Comparison of ENCODE assay signal across 1 cellular context in the genomic region with DNA sequence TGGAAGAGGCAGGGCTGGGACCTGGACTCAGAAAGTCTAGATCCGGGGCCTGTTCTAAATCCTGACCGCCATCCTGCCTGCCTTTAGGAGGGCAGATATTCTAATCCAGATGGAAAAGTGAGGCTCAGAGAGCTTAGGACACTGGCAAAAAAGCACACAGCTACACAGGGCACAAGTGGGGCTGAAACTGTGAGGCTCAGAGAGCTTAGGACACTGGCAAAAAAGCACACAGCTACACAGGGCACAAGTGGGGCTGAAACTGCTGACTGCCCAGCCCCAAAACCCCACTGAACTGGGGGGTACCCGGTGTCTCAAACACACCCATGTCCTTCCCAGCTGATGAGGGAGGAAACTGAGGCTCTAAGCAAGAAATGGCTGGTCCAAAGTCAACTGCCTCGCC.
TF ChIP-seq lines count a peak whose summit lies in the region.

No MANE protein-coding gene starts in this region.

TF ChIP-seq in endothelial cell of umbilical vein, 7 proteins besides CTCF, POLR2A, EP300 and RAD21:
- TF ChIP-seq MYC (IDR thresholded peaks at IDR 0.05; ENCODE audit: low read depth, low read length) (no peak), FOS (IDR thresholded peaks at IDR 0.05; ENCODE audit: borderline replicate concordance, insufficient read depth, low read length) (no peak), GATA2 (IDR thresholded peaks at IDR 0.05; ENCODE audit: insufficient read depth, insufficient read length, low read depth, low read length) (no peak), POLR2AphosphoS5 (IDR thresholded peaks at IDR 0.05; ENCODE audit: insufficient read depth, low read depth, low read length) (no peak), JUN (IDR thresholded peaks at IDR 0.05; ENCODE audit: borderline replicate concordance, insufficient read depth, insufficient read length, low read depth) (no peak), EZH2 (IDR thresholded peaks at IDR 0.05; ENCODE audit: borderline replicate concordance, low read depth, low read length, severe bottlenecking) (no peak)
- TF ChIP-seq, protein P1, sequence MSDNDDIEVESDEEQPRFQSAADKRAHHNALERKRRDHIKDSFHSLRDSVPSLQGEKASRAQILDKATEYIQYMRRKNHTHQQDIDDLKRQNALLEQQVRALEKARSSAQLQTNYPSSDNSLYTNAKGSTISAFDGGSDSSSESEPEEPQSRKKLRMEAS (IDR thresholded peaks at IDR 0.05; ENCODE audit: insufficient read depth, insufficient read length) = no peak
TF ChIP-seq in endothelial cell of umbilical vein: peak in this region for 0.
